ENCODE assay signal across 20 cellular contexts in the genomic region with DNA sequence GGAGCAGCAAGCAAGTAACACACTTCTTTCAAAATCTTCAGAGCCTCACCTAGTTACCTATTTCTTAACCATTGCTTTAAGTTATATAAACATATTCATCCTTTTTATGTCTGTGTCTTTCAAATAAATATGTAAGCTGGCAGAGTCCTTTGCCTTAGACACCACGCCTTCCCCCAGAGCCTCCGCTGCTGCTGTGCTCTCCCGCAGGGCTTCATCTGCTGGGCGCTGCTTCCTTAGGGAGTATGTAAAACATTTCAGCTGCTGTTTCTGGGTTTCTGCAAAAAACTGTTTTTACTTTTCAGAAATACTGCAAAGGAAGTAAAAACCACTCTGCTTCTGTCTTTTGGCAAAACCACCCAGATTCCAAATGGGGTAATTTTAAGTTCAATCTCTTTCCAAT.
DNase-seq lines count a peak whose midpoint lies in the region; ATAC-seq lines count a peak whose summit lies in the region.
"Had no signal": no experiment of that assay in that cellular context is flagged by ENCODE, and none has a peak within 500 bp of the region (broad histone marks: within the 10 kb centered on the region; RNA-seq: fewer than 3 reads in every experiment).

No MANE protein-coding gene starts in this region.

- H3K9me3 Mint-ChIP-seq in activated naive CD4-positive, alpha-beta T cell treated with anti-CD3 and anti-CD28 coated beads, Interleukin-2, amount 50 U/mL, for 24 hours: peaks cover 7% of the 10 kb centered on the region
- H3K9me3 Mint-ChIP-seq in activated CD8-positive, alpha-beta T cell treated with anti-CD3 and anti-CD28 coated beads, Interleukin-2, amount 10 ng/mL, durations not matched to agents 7 days and 5 days (ENCODE audit: insufficient read depth): peaks cover 4% of the 10 kb centered on the region
- H3K9me3 Mint-ChIP-seq in memory B cell: peaks cover 3% of the 10 kb centered on the region

- no peaks in the 10 kb centered on the region for H3K27me3 Mint-ChIP-seq in activated naive CD4-positive, alpha-beta T cell treated with anti-CD3 and anti-CD28 coated beads, Interleukin-2, amount 50 U/mL, for 24 hours
- H3K27me3 Mint-ChIP-seq in activated CD8-positive, alpha-beta T cell treated with anti-CD3 and anti-CD28 coated beads, Interleukin-2, amount 10 ng/mL, durations not matched to agents 7 days and 5 days (ENCODE audit: low read depth): no peaks in the 10 kb centered on the region
- no peaks in the 10 kb centered on the region for H3K27me3 Mint-ChIP-seq in memory B cell

- POLR2A ChIA-PET in activated CD8-positive, alpha-beta T cell treated with anti-CD3 and anti-CD28 coated beads, Interleukin-2, amount 10 ng/mL, durations not matched to agents 7 days and 5 days (lab: Charles Lee): interaction anchor here (1.3 to 3.6 kb wide), 4 partner anchors 15 to 133 kb away, joined by 5 to 20 read pairs (median 9); a partner anchor contains a TSS

- ATAC-seq in activated CD8-positive, alpha-beta T cell treated with anti-CD3 and anti-CD28 coated beads, Interleukin-2, amount 10 ng/mL, durations not matched to agents 7 days and 5 days: no peak
- no peak for ATAC-seq in memory B cell (ENCODE audit: low read depth)
- ATAC-seq: GM23338, HepG2, PC-3 had no signal

- peak overlapping the region; percentile 67 for H3K4me3 Mint-ChIP-seq in activated naive CD4-positive, alpha-beta T cell treated with anti-CD3 and anti-CD28 coated beads, Interleukin-2, amount 50 U/mL, for 24 hours
- no peak overlapping the region for H3K4me3 Mint-ChIP-seq in activated CD8-positive, alpha-beta T cell treated with anti-CD3 and anti-CD28 coated beads, Interleukin-2, amount 10 ng/mL, durations not matched to agents 7 days and 5 days
- no peak overlapping the region for H3K4me3 Mint-ChIP-seq in memory B cell
- H3K4me3 Mint-ChIP-seq: GM23338 had no signal

- no peak for DNase-seq in activated naive CD4-positive, alpha-beta T cell treated with anti-CD3 and anti-CD28 coated beads, Interleukin-2, amount 50 U/mL, for 16 hours
- DNase-seq in activated CD8-positive, alpha-beta T cell treated with anti-CD3 and anti-CD28 coated beads, Interleukin-2, amount 10 ng/mL, durations not matched to agents 7 days and 5 days: no peak
- DNase-seq in memory B cell (ENCODE audit: low spot score in 2 of 2) (no peak), germinal center (ENCODE audit: low spot score) (no peak), middle frontal gyrus (ENCODE audit: extremely low spot score, low spot score) (no peak), NK-92 (lab: John Stamatoyannopoulos, UW; ENCODE audit: unreplicated experiment) (no peak)
- DNase-seq: activated T-cell treated with anti-CD3 and anti-CD28 coated beads, Interleukin-2, amount 50 U/mL, for 48 hours; NCI-H1417 treated with DMSO at 0.1 percent for 48 hours; NCI-H748 treated with DMSO at 0.1 percent for 48 hours; nucleus accumbens; PC-3; SIG-M5; T1000; upper lobe of left lung had no signal

- CTCF ChIA-PET in activated CD8-positive, alpha-beta T cell treated with anti-CD3 and anti-CD28 coated beads, Interleukin-2, amount 10 ng/mL, durations not matched to agents 7 days and 5 days (lab: Charles Lee): interaction anchor here (1.7 to 4.5 kb wide), 3 partner anchors 13 to 22 kb away, joined by 6 to 23 read pairs (median 8); no protein-coding TSS in a partner anchor

- H3K4me1 Mint-ChIP-seq in activated naive CD4-positive, alpha-beta T cell treated with anti-CD3 and anti-CD28 coated beads, Interleukin-2, amount 50 U/mL, for 24 hours: peaks cover 82% of the 10 kb centered on the region
- peaks cover 49% of the 10 kb centered on the region for H3K4me1 Mint-ChIP-seq in activated CD8-positive, alpha-beta T cell treated with anti-CD3 and anti-CD28 coated beads, Interleukin-2, amount 10 ng/mL, durations not matched to agents 7 days and 5 days (ENCODE audit: low read depth)
- H3K4me1 Mint-ChIP-seq in memory B cell: peaks cover 31% of the 10 kb centered on the region
- H3K4me1 Mint-ChIP-seq: GM23338 had no signal

- peak overlapping the region; percentile 48 for H3K27ac ChIP-seq in temporal lobe (ENCODE audit: low read depth, low read length)
- H3K27ac ChIP-seq: ascending aorta, right atrium auricular region, upper lobe of left lung had no signal

- H3K36me3 Mint-ChIP-seq in activated naive CD4-positive, alpha-beta T cell treated with anti-CD3 and anti-CD28 coated beads, Interleukin-2, amount 50 U/mL, for 24 hours: peaks cover 55% of the 10 kb centered on the region
- H3K36me3 Mint-ChIP-seq in activated CD8-positive, alpha-beta T cell treated with anti-CD3 and anti-CD28 coated beads, Interleukin-2, amount 10 ng/mL, durations not matched to agents 7 days and 5 days (ENCODE audit: low read depth): peaks cover 86% of the 10 kb centered on the region
- H3K36me3 Mint-ChIP-seq in memory B cell: peaks cover 41% of the 10 kb centered on the region

- peak overlapping the region; percentile 98 for H3K27ac Mint-ChIP-seq in activated naive CD4-positive, alpha-beta T cell treated with anti-CD3 and anti-CD28 coated beads, Interleukin-2, amount 50 U/mL, for 24 hours
- H3K27ac Mint-ChIP-seq in activated CD8-positive, alpha-beta T cell treated with anti-CD3 and anti-CD28 coated beads, Interleukin-2, amount 10 ng/mL, durations not matched to agents 7 days and 5 days: peak overlapping the region; percentile 7
- peak overlapping the region; percentile 95 for H3K27ac Mint-ChIP-seq in memory B cell
- H3K27ac Mint-ChIP-seq: GM23338 had no signal

Comparison
In these comparisons a context has a peak if more than half of its experiments do, and no peak if none do; other contexts are left out.
1. H3K27ac Mint-ChIP-seq: peak in every context shown above with its lines; median percentile 98 in activated naive CD4-positive, alpha-beta T cell treated with anti-CD3 and anti-CD28 coated beads, Interleukin-2, amount 50 U/mL, for 24 hours; 95 in memory B cell; 7 in activated CD8-positive, alpha-beta T cell treated with anti-CD3 and anti-CD28 coated beads, Interleukin-2, amount 10 ng/mL, durations not matched to agents 7 days and 5 days.